In the genomic region with DNA sequence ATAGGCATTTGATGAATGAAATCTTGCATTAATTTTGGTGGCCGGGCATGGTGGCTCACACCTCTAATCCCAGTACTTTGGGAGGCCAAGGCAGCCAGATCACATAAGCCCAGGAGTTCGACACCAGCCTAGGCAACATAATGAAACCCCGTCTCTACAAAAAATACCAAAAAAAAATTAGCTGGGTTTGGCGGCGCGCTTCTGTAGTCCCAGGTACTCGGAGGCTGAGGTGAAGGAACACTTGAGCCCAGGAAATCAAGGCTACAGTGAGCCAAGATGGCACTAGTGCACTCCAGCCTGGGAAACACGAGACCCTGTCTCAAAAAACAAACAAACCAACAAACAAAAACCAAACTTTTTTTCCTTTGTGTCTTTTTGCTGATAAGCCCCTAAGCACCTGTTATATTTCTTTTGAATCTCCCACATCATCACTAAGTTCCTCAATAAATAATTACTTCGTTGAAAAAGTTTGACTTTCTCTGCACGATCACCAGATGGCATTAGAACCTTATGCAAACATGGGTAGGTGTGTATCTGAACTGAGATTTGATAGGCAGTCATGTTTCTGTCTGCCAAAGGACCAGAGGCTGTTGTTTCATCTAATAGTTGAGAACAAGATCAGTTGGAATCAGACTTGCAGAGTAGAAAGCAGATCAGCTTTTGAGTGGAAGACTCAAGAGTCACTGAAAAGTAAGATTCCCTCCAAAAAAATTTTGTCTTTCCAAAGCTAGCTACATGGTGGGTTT, we compare ENCODE assay signal across 12 cellular contexts. TPM values are rescaled to one million over a fixed set of nuclear protein-coding genes. Genes with fewer than 3 reads are reported as not detected.
DNase-seq lines count a peak whose midpoint lies in the region; ATAC-seq and TF ChIP-seq lines count a peak whose summit lies in the region.
"Had no signal": no experiment of that assay in that cellular context is flagged by ENCODE, and none has a peak within 500 bp of the region (broad histone marks: within the 10 kb centered on the region; RNA-seq: fewer than 3 reads in every experiment).

No MANE protein-coding gene starts in this region.

- BruUV-seq in MCF 10A (replicated peaks; lab: Mats Ljungman, UMichigan) = TSS peak; percentile 1

- POLR2A ChIA-PET in MCF 10A (lab: Yijun Ruan, JAX) = interaction anchor here (0.6 to 20.1 kb wide), 6 partner anchors 11 to 731 kb away, joined by 3 to 413 read pairs (median 4); partner anchors contain the start of gene MATR3
- POLR2A ChIA-PET in RWPE1 (lab: Yijun Ruan, JAX; ENCODE audit: low non-redundant PET) = interaction anchor here (0.9 kb wide), 1 partner anchor 245 kb away, joined by 3 read pairs; no protein-coding TSS in a partner anchor

- H3K9me3 ChIP-seq in breast epithelium (no peaks in the 10 kb centered on the region), upper lobe of right lung (no peaks in the 10 kb centered on the region)

- H3K27ac Mint-ChIP-seq in MCF 10A (ENCODE audit: low read depth, unreplicated experiment) = no peak overlapping the region

- no peak overlapping the region for H3K4me3 Mint-ChIP-seq in MCF 10A (ENCODE audit: unreplicated experiment)
- H3K4me3 Mint-ChIP-seq: CD4-positive, alpha-beta memory T cell had no signal

- H3K4me1 Mint-ChIP-seq in MCF 10A (ENCODE audit: insufficient read depth, unreplicated experiment) = peaks cover 26% of the 10 kb centered on the region

- peaks cover 70% of the 10 kb centered on the region for H3K36me3 Mint-ChIP-seq in MCF 10A (ENCODE audit: insufficient read depth, unreplicated experiment)

- no peak overlapping the region for H3K4me3 ChIP-seq in breast epithelium
- H3K4me3 ChIP-seq in epithelial cell of proximal tubule (ENCODE audit: low read depth, low read length) = no peak overlapping the region
- no peak overlapping the region for H3K4me3 ChIP-seq in upper lobe of right lung

- DNase-seq in MCF 10A (ENCODE audit: unreplicated experiment) (peak; percentile 47), breast epithelium (ENCODE audit: low spot score in 2 of 2) (no peak), RWPE1 (ENCODE audit: low spot score) (no peak), epithelial cell of proximal tubule (ENCODE audit: low read depth) (no peak), upper lobe of right lung (no peak), NCI-H446 treated with DMSO at 0.1 percent for 48 hours (lab: John Stamatoyannopoulos, UW) (no peak), posterior vena cava (ENCODE audit: low spot score) (no peak)
- DNase-seq: activated CD4-positive, alpha-beta T cell treated with anti-CD3 and anti-CD28 coated beads for 4 hours; CD4-positive, alpha-beta memory T cell; hippocampal formation; NCI-H2081 treated with DMSO at 0.1 percent for 48 hours had no signal

- H3K36me3 ChIP-seq in breast epithelium (no peaks in the 10 kb centered on the region), upper lobe of right lung (peaks cover 9% of the 10 kb centered on the region)

- H3K27me3 ChIP-seq in breast epithelium = no peaks in the 10 kb centered on the region
- no peaks in the 10 kb centered on the region for H3K27me3 ChIP-seq in upper lobe of right lung

- ATAC-seq in upper lobe of right lung = peak; percentile 36
- ATAC-seq in HG02981 (IDR thresholded peaks at IDR 0.05; ENCODE audit: unreplicated experiment) = no peak

- H3K27me3 Mint-ChIP-seq in MCF 10A (ENCODE audit: insufficient read depth, unreplicated experiment) = no peaks in the 10 kb centered on the region
- H3K27me3 Mint-ChIP-seq: CD4-positive, alpha-beta memory T cell had no signal

- TF ChIP-seq CTCF in MCF 10A (IDR thresholded peaks at IDR 0.05; ENCODE audit: unreplicated experiment) (peak; percentile 12), breast epithelium (IDR thresholded peaks at IDR 0.05) (no peak), RWPE1 (conservative IDR thresholded peaks at IDR 0.05; ENCODE audit: low read depth) (no peak; the same call in 1 of the 2 replicates), epithelial cell of proximal tubule (conservative IDR thresholded peaks at IDR 0.05; ENCODE audit: low read depth, low read length) (peak; percentile 46), upper lobe of right lung (IDR thresholded peaks at IDR 0.05) (peak; percentile 21)

- CTCF ChIA-PET in MCF 10A (lab: Yijun Ruan, JAX) = interaction anchor here (0.6 to 1.8 kb wide), 15 partner anchors 12 to 1752 kb away, joined by 3 to 8 read pairs (median 4); partner anchors contain the start of gene PAIP2
- CTCF ChIA-PET in RWPE1 (lab: Yijun Ruan, JAX) = interaction anchor here (0.6 to 1.4 kb wide), 3 partner anchors 12 to 450 kb away, joined by 3 to 4 read pairs (median 4); no protein-coding TSS in a partner anchor

- intact Hi-C loops in MCF 10A (cut with micrococcal nuclease) = no loop called here
- intact Hi-C loops in breast epithelium (cut with DNase I; ENCODE audit: low total_unique reads) = no loop called here
- intact Hi-C loops in upper lobe of right lung (cut with DNase I) = no loop called here
- intact Hi-C loops in posterior vena cava (cut with DNase I) = no loop called here

- no peaks in the 10 kb centered on the region for H3K9me3 Mint-ChIP-seq in MCF 10A (ENCODE audit: unreplicated experiment)
- H3K9me3 Mint-ChIP-seq: CD4-positive, alpha-beta memory T cell had no signal

- no peak overlapping the region for H3K27ac ChIP-seq in breast epithelium
- H3K27ac ChIP-seq in RWPE1 = peak overlapping the region; percentile 51
- H3K27ac ChIP-seq in upper lobe of right lung = no peak overlapping the region

- H3K4me1 ChIP-seq in breast epithelium (no peaks in the 10 kb centered on the region), upper lobe of right lung (no peaks in the 10 kb centered on the region)

- no peak for TF ChIP-seq POLR2A in breast epithelium (IDR thresholded peaks at IDR 0.05)

RNA-seq across cellular contexts. Expression of gene MATR3, which starts 5.5 kb away (rescaled TPM):
- total RNA-seq in MCF 10A (2022) (152 and 159 TPM in 2 replicates), breast epithelium (100 to 1,000 TPM; 213 to 349 (median 279) TPM), epithelial cell of proximal tubule (175 and 183 TPM in 2 replicates), upper lobe of right lung (197 TPM), posterior vena cava (100 to 1,000 TPM; 139 to 148 TPM)

RNA-seq across cellular contexts. Expression of gene PAIP2, which starts 53.6 kb away (rescaled TPM):
- total RNA-seq in MCF 10A (2022) (104 and 108 TPM in 2 replicates), breast epithelium (10 to 100 TPM; 86.3 to 95.4 (median 95.0) TPM), epithelial cell of proximal tubule (54.0 and 77.6 TPM in 2 replicates), upper lobe of right lung (70.0 TPM), posterior vena cava (10 to 100 TPM; 67.6 to 75.4 TPM)

Comparison
In these comparisons a context has a peak if more than half of its experiments do, and no peak if none do; other contexts are left out.
1. CTCF ChIP-seq: peak in MCF 10A (single experiment), epithelial cell of proximal tubule (single experiment) and upper lobe of right lung (single experiment); none in breast epithelium (0 of 3) and RWPE1 (single experiment).